1 cellular context compared by ENCODE assay signal in the genomic region with DNA sequence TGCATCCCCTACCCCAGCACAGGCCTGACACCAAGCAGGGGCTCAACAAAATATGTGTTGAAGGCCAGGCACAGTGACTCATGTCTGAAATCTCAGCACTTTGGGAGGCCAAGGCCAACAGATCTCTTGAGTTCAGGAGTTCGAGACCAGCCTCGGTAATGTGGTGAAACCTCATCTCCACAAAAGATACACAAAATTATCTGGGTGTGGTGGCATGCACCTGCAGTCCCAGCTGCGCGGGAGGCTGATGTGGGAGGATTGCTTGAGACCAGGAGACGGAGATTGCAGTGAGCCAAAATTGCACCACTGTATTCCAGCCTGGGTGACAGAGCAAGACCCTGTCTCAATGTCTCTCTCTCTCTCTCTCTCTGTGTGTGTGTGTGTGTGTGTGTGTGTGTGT.
TF ChIP-seq lines count a peak whose summit lies in the region.

No MANE protein-coding gene starts in this region.

TF ChIP-seq in H1, 55 proteins besides CTCF, POLR2A, EP300 and RAD21:
- TF ChIP-seq BACH1 (IDR thresholded peaks at IDR 0.05; ENCODE audit: low read length), result no peak
- TF ChIP-seq CBX8 (IDR thresholded peaks at IDR 0.05; ENCODE audit: borderline replicate concordance, low read depth, low read length), result no peak
- no peak for TF ChIP-seq SP1 (IDR thresholded peaks at IDR 0.05; ENCODE audit: low read depth, low read length)
- no peak for TF ChIP-seq SUZ12 (IDR thresholded peaks at IDR 0.05; ENCODE audit: low read length)
